ENCODE assay signal across 1 cellular context in genomic region chr20:49287555-49288249, GRCh38.
A peak's percentile ranks its signal among the peaks of the same experiment; 100 is the strongest.
TF ChIP-seq lines count a peak whose summit lies in the region.

No MANE protein-coding gene starts in this region.

TF ChIP-seq in K562, 482 proteins besides CTCF, POLR2A, EP300 and RAD21 (continued from another document):
- TF ChIP-seq RREB1 (CRISPR knock-in tag; IDR thresholded peaks at IDR 0.05) (no peak), RBM22 (IDR thresholded peaks at IDR 0.05; ENCODE audit: low read depth, low read length, poor library complexity, severe bottlenecking) (no peak), PTBP1 (IDR thresholded peaks at IDR 0.05; ENCODE audit: low read depth, low read length) (no peak), GTF2F1 (IDR thresholded peaks at IDR 0.05; ENCODE audit: low read depth, low read length) (no peak), NR0B1 (IDR thresholded peaks at IDR 0.05; ENCODE audit: partially characterized antibody) (no peak), ZNF146 (CRISPR knock-in tag; IDR thresholded peaks at IDR 0.05; ENCODE audit: unreplicated experiment) (no peak), TBP (optimal IDR thresholded peaks at IDR 0.05; ENCODE audit: low read depth, low read length) (no peak), ELF4 (CRISPR knock-in tag; IDR thresholded peaks at IDR 0.05) (no peak), FUS (optimal IDR thresholded peaks at IDR 0.05; ENCODE audit: low read depth, low read length) (no peak), PTTG1 (tag; IDR thresholded peaks at IDR 0.05; ENCODE audit: low read depth) (no peak), ETS2 (tag; IDR thresholded peaks at IDR 0.05; ENCODE audit: borderline replicate concordance, poor library complexity, severe bottlenecking) (no peak), ZNF655 (CRISPR knock-in tag; IDR thresholded peaks at IDR 0.05) (no peak), TBL1XR1 (IDR thresholded peaks at IDR 0.05; ENCODE audit: low read length in 2 of 2) (no peak), SUPT5H (IDR thresholded peaks at IDR 0.05) (peak; percentile 17; the same call in 1 of the 2 replicates), SMAD4 (CRISPR knock-in tag; conservative IDR thresholded peaks at IDR 0.05) (no peak), TFAP4 (CRISPR knock-in tag; IDR thresholded peaks at IDR 0.05; ENCODE audit: borderline replicate concordance) (no peak), ZNF57 (CRISPR knock-in tag; IDR thresholded peaks at IDR 0.05) (no peak), ELK1 (CRISPR knock-in tag; IDR thresholded peaks at IDR 0.05) (no peak), ZNF12 (CRISPR knock-in tag; IDR thresholded peaks at IDR 0.05) (no peak), IRF9 (tag; IDR thresholded peaks at IDR 0.05) (peak; percentile 36; the same call in 1 of the 2 replicates), HDAC8 (tag; IDR thresholded peaks at IDR 0.05) (no peak), CHD1 (IDR thresholded peaks at IDR 0.05; ENCODE audit: low read length) (no peak), HNRNPUL1 (IDR thresholded peaks at IDR 0.05; ENCODE audit: low read length) (peak; percentile 67; the same call in 1 of the 2 replicates), HNRNPL (IDR thresholded peaks at IDR 0.05; ENCODE audit: low read depth, low read length) (no peak), TRIM24 (IDR thresholded peaks at IDR 0.05) (peak in 1 of 2 experiments; percentile 23; a peak in 1 of 4 replicates), ELF1 (tag; IDR thresholded peaks at IDR 0.05) (0 out of 2 replicates have a peak, but pooled peaks have one; percentile 1), NFIX (CRISPR knock-in tag; IDR thresholded peaks at IDR 0.05; ENCODE audit: low read depth) (no peak), USF1 (CRISPR knock-in tag; IDR thresholded peaks at IDR 0.05) (peak; percentile 74), ATF2 (CRISPR knock-in tag; IDR thresholded peaks at IDR 0.05) (no peak), NCOA4 (IDR thresholded peaks at IDR 0.05; ENCODE audit: partially characterized antibody) (no peak), NR2C2 (CRISPR knock-in tag; IDR thresholded peaks at IDR 0.05) (no peak), NR2C2 (tag; IDR thresholded peaks at IDR 0.05) (peak; percentile 50; the same call in 1 of the 2 replicates)
